19 cellular contexts compared by ENCODE assay signal in genomic region chr7:92655346-92655884, GRCh38.
A peak's percentile ranks its signal among the peaks of the same experiment; 100 is the strongest.
DNase-seq lines count a peak whose midpoint lies in the region; ATAC-seq and TF ChIP-seq lines count a peak whose summit lies in the region.
"Had no signal": no experiment of that assay in that cellular context is flagged by ENCODE, and none has a peak within 500 bp of the region (broad histone marks: within the 10 kb centered on the region; RNA-seq: fewer than 3 reads in every experiment).

No MANE protein-coding gene starts in this region.

- ATAC-seq in Right ventricle myocardium superior (ENCODE audit: poor library complexity) (peak; percentile 78), HG02973 (IDR thresholded peaks at IDR 0.05; ENCODE audit: unreplicated experiment) (no peak)
- no peak for ATAC-seq in stimulated activated effector memory CD8-positive, alpha-beta T cell treated with anti-CD3 and anti-CD28 coated beads, Interleukin-12 subunit alpha, Interleukin-12 subunit beta, amount 100 ng/mL, for 72 hours

- H3K27ac ChIP-seq in left ventricle myocardium inferior (replicated peaks), result no peak overlapping the region
- H3K27ac ChIP-seq: SJCRH30 had no signal

- peaks cover 3% of the 10 kb centered on the region for H3K9me3 Mint-ChIP-seq in stimulated activated effector memory CD8-positive, alpha-beta T cell treated with anti-CD3 and anti-CD28 coated beads, Interleukin-12 subunit alpha, Interleukin-12 subunit beta, amount 100 ng/mL, for 72 hours

- intact Hi-C loops in Right ventricle myocardium superior (cut with DNase I) (no loop called here), left ventricle myocardium inferior (cut with micrococcal nuclease) (no loop called here)

- DNase-seq in Right ventricle myocardium superior (no peak), left ventricle myocardium inferior (no peak), OCI-M1 (lab: John Stamatoyannopoulos, UW) (peak; percentile 88), fibroblast of gingiva (ENCODE audit: low read depth) (peak; percentile 26), GF-D8 (lab: John Stamatoyannopoulos, UW) (no peak)
- DNase-seq in stimulated activated effector memory CD8-positive, alpha-beta T cell treated with anti-CD3 and anti-CD28 coated beads, Interleukin-12 subunit alpha, Interleukin-12 subunit beta, amount 100 ng/mL, for 72 hours (ENCODE audit: low spot score in 2 of 2), result no peak
- DNase-seq: ACHN; CD4-positive, CD25-positive, alpha-beta regulatory T cell; H7; MV-4-11; NCI-H1417; NCI-H1930; NCI-H2171; NCI-H446; NK-92 treated with Interleukin-12 subunit alpha and Interleukin-12 subunit beta, amount 100 ng/mL, for 24 hours; RPMI8226; SJCRH30 had no signal

- H3K4me3 ChIP-seq in left ventricle myocardium inferior, result no peak overlapping the region
- H3K4me3 ChIP-seq: SJCRH30 had no signal

- H3K4me1 Mint-ChIP-seq in stimulated activated effector memory CD8-positive, alpha-beta T cell treated with anti-CD3 and anti-CD28 coated beads, Interleukin-12 subunit alpha, Interleukin-12 subunit beta, amount 100 ng/mL, for 72 hours, result peaks cover 44% of the 10 kb centered on the region

- no peak for TF ChIP-seq CTCF in left ventricle myocardium inferior (IDR thresholded peaks at IDR 0.05; ENCODE audit: borderline replicate concordance)

- peaks cover 14% of the 10 kb centered on the region for H3K4me1 ChIP-seq in left ventricle myocardium inferior
- H3K4me1 ChIP-seq: SJCRH30 had no signal

- H3K36me3 ChIP-seq in left ventricle myocardium inferior, result peaks cover 5% of the 10 kb centered on the region

- no peaks in the 10 kb centered on the region for H3K9me3 ChIP-seq in left ventricle myocardium inferior (replicated peaks)
- H3K9me3 ChIP-seq: SJCRH30 had no signal

- peak overlapping the region; percentile 44 for H3K27ac Mint-ChIP-seq in stimulated activated effector memory CD8-positive, alpha-beta T cell treated with anti-CD3 and anti-CD28 coated beads, Interleukin-12 subunit alpha, Interleukin-12 subunit beta, amount 100 ng/mL, for 72 hours
- H3K27ac Mint-ChIP-seq: IgD-negative memory B cell had no signal

- H3K36me3 Mint-ChIP-seq in stimulated activated effector memory CD8-positive, alpha-beta T cell treated with anti-CD3 and anti-CD28 coated beads, Interleukin-12 subunit alpha, Interleukin-12 subunit beta, amount 100 ng/mL, for 72 hours, result peaks cover 42% of the 10 kb centered on the region

- H3K27me3 ChIP-seq in left ventricle myocardium inferior (ENCODE audit: low read depth), result no peaks in the 10 kb centered on the region
- H3K27me3 ChIP-seq: SJCRH30 had no signal

- no peak overlapping the region for H3K4me3 Mint-ChIP-seq in stimulated activated effector memory CD8-positive, alpha-beta T cell treated with anti-CD3 and anti-CD28 coated beads, Interleukin-12 subunit alpha, Interleukin-12 subunit beta, amount 100 ng/mL, for 72 hours
- H3K4me3 Mint-ChIP-seq: CD4-positive, CD25-positive, alpha-beta regulatory T cell; IgD-negative memory B cell had no signal

Comparison
In these comparisons a context has a peak if more than half of its experiments do, and no peak if none do; other contexts are left out.
1. DNase-seq: peak in OCI-M1 (single experiment) and fibroblast of gingiva (single experiment); none in Right ventricle myocardium superior (single experiment), left ventricle myocardium inferior (single experiment), stimulated activated effector memory CD8-positive, alpha-beta T cell treated with anti-CD3 and anti-CD28 coated beads, Interleukin-12 subunit alpha, Interleukin-12 subunit beta, amount 100 ng/mL, for 72 hours (0 of 2) and GF-D8 (single experiment).